ENCODE assay signal across 1 cellular context in genomic region chr15:94247789-94248638, GRCh38.
TF ChIP-seq lines count a peak whose summit lies in the region.

No MANE protein-coding gene starts in this region.

TF ChIP-seq in HepG2, 621 proteins besides CTCF, POLR2A, EP300 and RAD21 (continued from another document and continues in another):
- TF ChIP-seq ERF (CRISPR knock-in tag; IDR thresholded peaks at IDR 0.05): no peak
- no peak for TF ChIP-seq GLMP (CRISPR knock-in tag; IDR thresholded peaks at IDR 0.05; ENCODE audit: borderline replicate concordance)
- TF ChIP-seq ZBED4 (CRISPR knock-in tag; IDR thresholded peaks at IDR 0.05; ENCODE audit: borderline replicate concordance): no peak
- no peak for TF ChIP-seq PRPF4 (IDR thresholded peaks at IDR 0.05; ENCODE audit: low read depth, low read length, poor library complexity, severe bottlenecking)
- no peak for TF ChIP-seq ZNF574 (CRISPR knock-in tag; IDR thresholded peaks at IDR 0.05)
- TF ChIP-seq ZNF224 (CRISPR knock-in tag; IDR thresholded peaks at IDR 0.05): no peak
- no peak for TF ChIP-seq FUBP1 (CRISPR knock-in tag; IDR thresholded peaks at IDR 0.05; ENCODE audit: borderline replicate concordance)
- TF ChIP-seq HDAC1 (CRISPR knock-in tag; IDR thresholded peaks at IDR 0.05): no peak
- no peak for TF ChIP-seq ZNF598 (CRISPR knock-in tag; IDR thresholded peaks at IDR 0.05; ENCODE audit: borderline replicate concordance)
- TF ChIP-seq ELF4 (CRISPR knock-in tag; IDR thresholded peaks at IDR 0.05; ENCODE audit: borderline replicate concordance): no peak
- TF ChIP-seq KLF11 (CRISPR knock-in tag; IDR thresholded peaks at IDR 0.05): no peak
- TF ChIP-seq ELK4 (CRISPR knock-in tag; IDR thresholded peaks at IDR 0.05; ENCODE audit: borderline replicate concordance): no peak
- no peak for TF ChIP-seq ZNF672 (CRISPR knock-in tag; IDR thresholded peaks at IDR 0.05)
- no peak for TF ChIP-seq ZNF414 (CRISPR knock-in tag; IDR thresholded peaks at IDR 0.05)
- TF ChIP-seq MED13 (CRISPR knock-in tag; IDR thresholded peaks at IDR 0.05): no peak
- TF ChIP-seq THYN1 (CRISPR knock-in tag; IDR thresholded peaks at IDR 0.05; ENCODE audit: borderline replicate concordance, low read depth): no peak
- no peak for TF ChIP-seq CSRNP1 (CRISPR knock-in tag; IDR thresholded peaks at IDR 0.05)
- TF ChIP-seq ATF2 (CRISPR knock-in tag; IDR thresholded peaks at IDR 0.05): no peak
- TF ChIP-seq ZBTB37 (CRISPR knock-in tag; IDR thresholded peaks at IDR 0.05): no peak
- peak; percentile 64; the same call in 1 of the 2 replicates for TF ChIP-seq EHMT2 (IDR thresholded peaks at IDR 0.05; ENCODE audit: borderline replicate concordance, low read depth, low read length)
- no peak for TF ChIP-seq PAF1 (CRISPR knock-in tag; IDR thresholded peaks at IDR 0.05)
- TF ChIP-seq SOX13 (IDR thresholded peaks at IDR 0.05): no peak
- TF ChIP-seq SOX13 (CRISPR knock-in tag; conservative IDR thresholded peaks at IDR 0.05 in 1 of 2, IDR thresholded peaks at IDR 0.05 in 1 of 2): peak in 1 of 2 experiments; percentile 50; a peak in 1 of 4 replicates
- TF ChIP-seq TEAD2 (CRISPR knock-in tag; IDR thresholded peaks at IDR 0.05): no peak
- TF ChIP-seq BHLHE40 (IDR thresholded peaks at IDR 0.05; ENCODE audit: low read length): no peak
- TF ChIP-seq TBP (CRISPR knock-in tag; IDR thresholded peaks at IDR 0.05): no peak
- TF ChIP-seq FOXP1 (IDR thresholded peaks at IDR 0.05): no peak
- TF ChIP-seq FOXP1 (CRISPR knock-in tag; IDR thresholded peaks at IDR 0.05): peak; percentile 47; the same call in 1 of the 2 replicates
- peak; percentile 34; the same call in 1 of the 2 replicates for TF ChIP-seq ZNF710 (CRISPR knock-in tag; IDR thresholded peaks at IDR 0.05; ENCODE audit: borderline replicate concordance)
- no peak for TF ChIP-seq SP140L (CRISPR knock-in tag; IDR thresholded peaks at IDR 0.05; ENCODE audit: borderline replicate concordance)
- peak; percentile 66 for TF ChIP-seq GATAD2A (CRISPR knock-in tag; IDR thresholded peaks at IDR 0.05)
- TF ChIP-seq ZNF615 (CRISPR knock-in tag; IDR thresholded peaks at IDR 0.05; ENCODE audit: borderline replicate concordance): no peak
- peak; percentile 58; the same call in 1 of the 2 replicates for TF ChIP-seq KMT2A (CRISPR knock-in tag; IDR thresholded peaks at IDR 0.05)
- TF ChIP-seq NR2C2 (CRISPR knock-in tag; IDR thresholded peaks at IDR 0.05; ENCODE audit: borderline replicate concordance): no peak
- peak; percentile 41; the same call in 1 of the 2 replicates for TF ChIP-seq SALL1 (CRISPR knock-in tag; IDR thresholded peaks at IDR 0.05)
- TF ChIP-seq PAXIP1 (CRISPR knock-in tag; conservative IDR thresholded peaks at IDR 0.05): peak; percentile 89
- TF ChIP-seq TCF7 (IDR thresholded peaks at IDR 0.05; ENCODE audit: low read depth): no peak
